In genomic region chr1:186617860-186618780, GRCh38 we compare ENCODE assay signal across 8 cellular contexts.
DNase-seq lines count a peak whose midpoint lies in the region; ATAC-seq lines count a peak whose summit lies in the region.

No MANE protein-coding gene starts in this region.

- H3K36me3 Mint-ChIP-seq in activated naive CD4-positive, alpha-beta T cell treated with anti-CD3 and anti-CD28 coated beads for 36 hours (ENCODE audit: low read depth), result no peaks in the 10 kb centered on the region

- no peak overlapping the region for H3K4me3 Mint-ChIP-seq in activated naive CD4-positive, alpha-beta T cell treated with anti-CD3 and anti-CD28 coated beads for 36 hours

- no peak overlapping the region for H3K27ac Mint-ChIP-seq in activated naive CD4-positive, alpha-beta T cell treated with anti-CD3 and anti-CD28 coated beads for 36 hours

- DNase-seq in AML-193 (lab: John Stamatoyannopoulos, UW) (peak; percentile 93 to 96), NOMO-1 treated with dmso at 0.1 percent for 144 hours (lab: John Stamatoyannopoulos, UW; ENCODE audit: unreplicated experiment) (peak; percentile 84), iris pigment epithelial cell (ENCODE audit: low read depth) (peak; percentile 45), superior temporal gyrus (ENCODE audit: extremely low spot score) (peak; percentile 22), dedifferentiated amniotic fluid mesenchymal stem cell (ENCODE audit: extremely low spot score) (no peak)
- peak; percentile 77 for DNase-seq in activated naive CD4-positive, alpha-beta T cell treated with anti-CD3 and anti-CD28 coated beads for 36 hours

- intact Hi-C loops in activated naive CD4-positive, alpha-beta T cell treated with anti-CD3 and anti-CD28 coated beads for 36 hours (cut with micrococcal nuclease), result loop anchor here (1.0 to 5.0 kb wide), 6 partner anchors 47 to 345 kb away; partner anchors contain the start of genes ODR4, PTGS2 and TPR

- CTCF ChIA-PET in activated naive CD4-positive, alpha-beta T cell treated with anti-CD3 and anti-CD28 coated beads for 36 hours (lab: Charles Lee), result interaction anchor here (1.1 kb wide), 1 partner anchor 12 kb away, joined by 3 read pairs; no protein-coding TSS in a partner anchor

- ATAC-seq in GM18870 (IDR thresholded peaks at IDR 0.05; ENCODE audit: unreplicated experiment) (peak; percentile 99), HG03045 (IDR thresholded peaks at IDR 0.05; ENCODE audit: unreplicated experiment) (peak; percentile 100)

- no peaks in the 10 kb centered on the region for H3K9me3 Mint-ChIP-seq in activated naive CD4-positive, alpha-beta T cell treated with anti-CD3 and anti-CD28 coated beads for 36 hours

- H3K27me3 Mint-ChIP-seq in activated naive CD4-positive, alpha-beta T cell treated with anti-CD3 and anti-CD28 coated beads for 36 hours (ENCODE audit: low read depth), result peaks cover 2% of the 10 kb centered on the region

- H3K4me1 Mint-ChIP-seq in activated naive CD4-positive, alpha-beta T cell treated with anti-CD3 and anti-CD28 coated beads for 36 hours (ENCODE audit: low read depth), result peaks cover 42% of the 10 kb centered on the region
